22 cellular contexts compared by ENCODE assay signal in genomic region chrX:44093431-44093830, GRCh38.
"Had no signal": no experiment of that assay in that cellular context is flagged by ENCODE, and none has a peak within 500 bp of the region (broad histone marks: within the 10 kb centered on the region; RNA-seq: fewer than 3 reads in every experiment).

No MANE protein-coding gene starts in this region.

- H3K4me1 ChIP-seq: colonic mucosa, esophagus squamous epithelium, gastrocnemius medialis, heart right ventricle, left lung, lower lobe of right lung had no signal

- H3K27me3 ChIP-seq: colonic mucosa, esophagus squamous epithelium, gastrocnemius medialis, left lung had no signal

- H3K4me3 ChIP-seq: colonic mucosa, esophagus squamous epithelium, gastrocnemius medialis, heart right ventricle, left lung, lower lobe of right lung, mucosa of descending colon had no signal

- H3K27ac ChIP-seq: colonic mucosa, epithelial cell of prostate, esophagus squamous epithelium, gastrocnemius medialis, heart right ventricle, left lung, lower lobe of right lung had no signal

- H3K9me3 ChIP-seq: colonic mucosa, esophagus squamous epithelium, gastrocnemius medialis, heart right ventricle, left lung, lower lobe of right lung, mucosa of descending colon had no signal

- H3K36me3 ChIP-seq: colonic mucosa, esophagus squamous epithelium, gastrocnemius medialis, heart right ventricle, left lung, lower lobe of right lung had no signal

- DNase-seq: colonic mucosa; cortex of kidney; effector CD8-positive, alpha-beta T cell; effector memory CD8-positive, alpha-beta T cell; endodermal cell; erythroblast; esophagus squamous epithelium; foreskin fibroblast; foreskin melanocyte; gastrocnemius medialis; glutamatergic neuron; head of caudate nucleus; heart right ventricle; hippocampal formation; left cardiac atrium; left lung; left ventricle myocardium superior; lower lobe of right lung; mesenchymal stem cell; mucosa of descending colon; naive B cell had no signal
